ENCODE assay signal across 8 cellular contexts in genomic region chr1:204701229-204701628, GRCh38. TPM values are rescaled to one million over a fixed set of nuclear protein-coding genes. Genes with fewer than 3 reads are reported as not detected.
"Had no signal": no experiment of that assay in that cellular context is flagged by ENCODE, and none has a peak within 500 bp of the region (broad histone marks: within the 10 kb centered on the region; RNA-seq: fewer than 3 reads in every experiment).

No MANE protein-coding gene starts in this region.

- ATAC-seq: GM12878 had no signal

- FAIRE-seq: G401.6, GM12878, GM12891, GM12892, GM18507, GM19239 had no signal

- DNase-seq: GDM1, GF-D8 had no signal

- H3K4me3 ChIP-seq: GM12878 had no signal

RNA-seq across cellular contexts. Expression of gene LRRN2, which starts 15.7 kb away (rescaled TPM):
- total RNA-seq: GM12878 had no signal
- polyA plus RNA-seq: GM12878 had no signal
